13 cellular contexts compared by ENCODE assay signal in genomic region chr6:38068854-38069253, GRCh38.
A peak's percentile ranks its signal among the peaks of the same experiment; 100 is the strongest.
DNase-seq lines count a peak whose midpoint lies in the region; ATAC-seq and TF ChIP-seq lines count a peak whose summit lies in the region.
"Had no signal": no experiment of that assay in that cellular context is flagged by ENCODE, and none has a peak within 500 bp of the region (broad histone marks: within the 10 kb centered on the region; RNA-seq: fewer than 3 reads in every experiment).

No MANE protein-coding gene starts in this region.

- intact Hi-C loops in left ventricle myocardium superior (cut with micrococcal nuclease), result no loop called here
- intact Hi-C loops in spleen (cut with DNase I; ENCODE audit: low total_unique reads), result no loop called here
- intact Hi-C loops in posterior cingulate gyrus (cut with DNase I), result no loop called here

- H3K4me1 ChIP-seq in SK-N-SH (ENCODE audit: control insufficient read depth in 1 of 2, insufficient read depth in 2 of 2, low read depth in 1 of 2, low read length in 1 of 2) (peaks cover 11 to 29% of the 10 kb centered on the region in 2 experiments; a peak in 3 of 4 replicates), spleen (peaks cover 6 to 29% (median 10%) of the 10 kb centered on the region in 6 donors)
- H3K4me1 ChIP-seq: body of pancreas had no signal

- no peak for TF ChIP-seq POLR2A in spleen (IDR thresholded peaks at IDR 0.05)

- 40% methylated on average over 5 of the region's 5 CpGs for WGBS in SK-N-SH (ENCODE audit: low lambda C conversion rate)
- 82 to 90% (median 88%) methylated on average over 5 of the region's 5 CpGs for WGBS in spleen, 5 donors

- peaks cover 19% of the 10 kb centered on the region; the same call in 1 of the 2 replicates for H3K79me2 ChIP-seq in SK-N-SH (ENCODE audit: insufficient read depth)

- peaks cover 22% of the 10 kb centered on the region; the same call in 1 of the 2 replicates for H4K20me1 ChIP-seq in SK-N-SH (ENCODE audit: insufficient read depth)

- peak; percentile 69 for TF ChIP-seq RAD21 in SK-N-SH (IDR thresholded peaks at IDR 0.05; ENCODE audit: low read length)

- peak; percentile 69 for ATAC-seq in left ventricle myocardium superior
- ATAC-seq in GM21825 (IDR thresholded peaks at IDR 0.05; ENCODE audit: unreplicated experiment), result no peak
- ATAC-seq: body of pancreas had no signal

- peak in 1 of 2 experiments; percentile 83; a peak in 2 of 4 replicates for TF ChIP-seq EP300 in SK-N-SH (IDR thresholded peaks at IDR 0.05; ENCODE audit: borderline replicate concordance in 1 of 2, low read depth in 1 of 2, low read length in 1 of 2)

- H3K36me3 ChIP-seq in SK-N-SH (replicated peaks in 1 of 2; ENCODE audit: control insufficient read depth in 1 of 2, insufficient read depth in 2 of 2, low read length in 1 of 2) (peaks cover 4 to 12% of the 10 kb centered on the region in 2 experiments), spleen (peaks cover 0 to 17% (median under 1%) of the 10 kb centered on the region in 6 donors)
- H3K36me3 ChIP-seq: HAP-1 had no signal

- peak overlapping the region; percentile 1 to 93; a peak in 3 of 4 replicates for H3K27ac ChIP-seq in SK-N-SH (ENCODE audit: low read depth in 2 of 2, low read length in 1 of 2)
- H3K27ac ChIP-seq in spleen, result no peak overlapping the region
- H3K27ac ChIP-seq: body of pancreas had no signal

- H3K4me3 ChIP-seq in SK-N-SH (ENCODE audit: low read depth in 2 of 2, low read length in 1 of 2) (no peak overlapping the region), spleen (no peak overlapping the region)
- H3K4me3 ChIP-seq: body of pancreas, HAP-1 had no signal

- POLR2A ChIA-PET in SK-N-SH (lab: Yijun Ruan, JAX), result no interaction called here

- TF ChIP-seq CTCF in SK-N-SH (IDR thresholded peaks at IDR 0.05), result peak; percentile 40
- TF ChIP-seq CTCF in spleen (IDR thresholded peaks at IDR 0.05 in 8 of 11, conservative IDR thresholded peaks at IDR 0.05 in 3 of 11), result no peak

- H3K9ac ChIP-seq in SK-N-SH, result no peak overlapping the region

- H2AFZ ChIP-seq in SK-N-SH (ENCODE audit: low read depth), result no peak overlapping the region

- CTCF ChIA-PET in SK-N-SH (lab: Yijun Ruan, JAX), result interaction anchor here (0.7 to 3.5 kb wide), 15 partner anchors 8 to 425 kb away, joined by 3 to 11 read pairs (median 4); no protein-coding TSS in a partner anchor

- H3K9me3 ChIP-seq in SK-N-SH (no peaks in the 10 kb centered on the region), spleen (no peaks in the 10 kb centered on the region)
- H3K9me3 ChIP-seq: body of pancreas, HAP-1 had no signal

- H3F3A ChIP-seq in SK-N-SH (replicated peaks; ENCODE audit: insufficient read depth), result no peaks in the 10 kb centered on the region

- H3K27me3 ChIP-seq in SK-N-SH (ENCODE audit: insufficient read depth) (no peaks in the 10 kb centered on the region), spleen (replicated peaks in 1 of 7) (no peaks in the 10 kb centered on the region)
- H3K27me3 ChIP-seq: body of pancreas had no signal

- H3K4me2 ChIP-seq in SK-N-SH, result no peak overlapping the region

- DNase-seq in Ammon's horn (ENCODE audit: low spot score), result peak; percentile 22
- DNase-seq in LHCN-M2 (ENCODE audit: low read depth), result peak; percentile 8
- peak; percentile 61 for DNase-seq in SK-N-SH
- DNase-seq in left ventricle myocardium superior, result no peak
- DNase-seq in T-helper 9 cell, result no peak
- no peak for DNase-seq in spleen
- DNase-seq in posterior cingulate gyrus, result no peak
- DNase-seq: activated gamma-delta T cell treated with Interleukin-2 at 50 U/mL for 16 hours, MM.1S, NCI-H345 had no signal

- H3K9me2 ChIP-seq in SK-N-SH, result no peaks in the 10 kb centered on the region

TF ChIP-seq in SK-N-SH, 30 proteins besides CTCF, POLR2A, EP300 and RAD21:
- TF ChIP-seq TEAD4 (IDR thresholded peaks at IDR 0.05; ENCODE audit: borderline replicate concordance, insufficient read depth), result no peak
- TF ChIP-seq TCF12 (IDR thresholded peaks at IDR 0.05), result peak; percentile 9; the same call in 1 of the 2 replicates
- peak; percentile 42; the same call in 1 of the 2 replicates for TF ChIP-seq MXI1 (IDR thresholded peaks at IDR 0.05; ENCODE audit: low read depth, low read length)
- peak; percentile 82 for TF ChIP-seq RCOR1 (IDR thresholded peaks at IDR 0.05; ENCODE audit: low read length)
- TF ChIP-seq SMC3 (IDR thresholded peaks at IDR 0.05; ENCODE audit: low read depth, low read length), result peak; percentile 40; the same call in 1 of the 2 replicates
- TF ChIP-seq GATA2 (CRISPR knock-in tag; IDR thresholded peaks at IDR 0.05), result no peak
- 0 out of 2 replicates have a peak, but pooled peaks have one; percentile 33 for TF ChIP-seq RFX5 (IDR thresholded peaks at IDR 0.05; ENCODE audit: low read length)
- no peak for TF ChIP-seq FOSL2 (IDR thresholded peaks at IDR 0.05; ENCODE audit: borderline replicate concordance, low read depth)
- TF ChIP-seq CHD2 (IDR thresholded peaks at IDR 0.05; ENCODE audit: low read length, partially characterized antibody), result peak; percentile 14
TF ChIP-seq in SK-N-SH: peak in this region for 6.

Comparison
In these comparisons a context has a peak if more than half of its experiments do, and no peak if none do; other contexts are left out.
1. DNase-seq: peak in Ammon's horn (single experiment), LHCN-M2 (single experiment) and SK-N-SH (single experiment); none in left ventricle myocardium superior (single experiment), T-helper 9 cell (single experiment), spleen (single experiment) and posterior cingulate gyrus (0 of 10).
2. H3K27ac ChIP-seq: peak in SK-N-SH (2 of 2); none in spleen (0 of 8).